In the genomic region with DNA sequence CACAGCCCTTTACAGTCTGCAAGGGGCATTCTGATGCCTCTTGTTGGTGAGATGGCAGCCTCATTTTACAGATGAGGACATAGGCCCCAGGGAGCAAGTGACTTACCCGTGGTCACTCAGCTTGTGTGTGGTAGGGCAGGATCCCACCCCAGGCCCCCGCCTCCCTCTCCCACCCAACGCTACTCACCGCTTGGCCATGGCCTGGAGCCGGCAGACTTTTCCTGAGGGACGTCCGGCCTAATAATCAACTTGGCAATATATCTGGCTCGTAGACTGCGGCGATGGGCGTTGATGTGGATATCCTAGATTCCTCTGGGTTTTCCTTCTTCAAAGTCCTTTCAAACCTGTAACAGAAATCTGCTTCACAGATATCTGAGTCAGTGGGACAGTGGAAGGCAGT, we compare ENCODE assay signal across 24 cellular contexts. TPM values are rescaled to one million over a fixed set of nuclear protein-coding genes. Genes with fewer than 3 reads are reported as not detected.
DNase-seq lines count a peak whose midpoint lies in the region; ATAC-seq, FAIRE-seq and TF ChIP-seq lines count a peak whose summit lies in the region.
"Had no signal": no experiment of that assay in that cellular context is flagged by ENCODE, and none has a peak within 500 bp of the region (broad histone marks: within the 10 kb centered on the region; RNA-seq: fewer than 3 reads in every experiment).

No MANE protein-coding gene starts in this region.

- peaks cover 0 to 5% (median 0%) of the 10 kb centered on the region in 7 donors for H3K9me3 Mint-ChIP-seq in CD14-positive monocyte
- H3K9me3 Mint-ChIP-seq: CD4-positive, CD25-positive, alpha-beta regulatory T cell; CD8-positive, alpha-beta T cell had no signal

- no peak overlapping the region for H3K9ac ChIP-seq in kidney (ENCODE audit: low read length in 2 of 2)

- peaks cover 0 to 16% of the 10 kb centered on the region in 2 donors for H3K36me3 ChIP-seq in kidney (ENCODE audit: control insufficient read depth in 1 of 2, insufficient read depth in 2 of 2, low read length in 2 of 2)
- H3K36me3 ChIP-seq: BE2C had no signal

- no peaks in the 10 kb centered on the region for H3K9me3 ChIP-seq in kidney (ENCODE audit: control insufficient read depth in 1 of 2, low read length in 2 of 2)
- H3K9me3 ChIP-seq: A549, BE2C, Caco-2 had no signal

- no peak overlapping the region for H3K27ac ChIP-seq in kidney (ENCODE audit: low read depth in 2 of 2, low read length in 2 of 2)
- H3K27ac ChIP-seq: A549 had no signal

- H3K4me1 Mint-ChIP-seq in CD14-positive monocyte = peaks cover 3% of the 10 kb centered on the region

- no peak for FAIRE-seq in kidney (lab: Jason Lieb, UNC)
- FAIRE-seq: A549, G401.6, GM12892, H54 had no signal

- TF ChIP-seq CTCF in CD14-positive monocyte (IDR thresholded peaks at IDR 0.05) (no peak), kidney (IDR thresholded peaks at IDR 0.05; ENCODE audit: borderline replicate concordance, extremely low read depth, insufficient read depth) (no peak)

- DNase-seq in left cardiac atrium = peak; percentile 12
- no peak for DNase-seq in left ventricle myocardium superior
- DNase-seq in CD14-positive monocyte (ENCODE audit: low spot score) = peak; percentile 7
- DNase-seq in kidney = peak; percentile 67
- DNase-seq in posterior vena cava (ENCODE audit: low spot score) = peak; percentile 46
- no peak for DNase-seq in RKO (ENCODE audit: low spot score)
- no peak for DNase-seq in cerebellum (ENCODE audit: low spot score)
- no peak for DNase-seq in HK-2 (ENCODE audit: unreplicated experiment)
- DNase-seq: 8988T; ACHN; AML-193; BE2C; C1 segment of cervical spinal cord; Caco-2; CD4-positive, CD25-positive, alpha-beta regulatory T cell; CD8-positive, alpha-beta T cell; DMS153; DND-41; GOT3; HCEC 1CT had no signal

- no peaks in the 10 kb centered on the region for H3K4me1 ChIP-seq in kidney (ENCODE audit: control insufficient read depth in 1 of 2, insufficient read depth in 1 of 2, low read depth in 1 of 2, low read length in 2 of 2)
- H3K4me1 ChIP-seq: A549, BE2C, Caco-2 had no signal

- H3K4me3 Mint-ChIP-seq in CD14-positive monocyte = no peak overlapping the region
- H3K4me3 Mint-ChIP-seq: CD4-positive, CD25-positive, alpha-beta regulatory T cell; CD8-positive, alpha-beta T cell had no signal

- H3K27ac Mint-ChIP-seq in CD14-positive monocyte = no peak overlapping the region
- H3K27ac Mint-ChIP-seq: CD4-positive, CD25-positive, alpha-beta regulatory T cell; CD8-positive, alpha-beta T cell had no signal

- intact Hi-C loops in left cardiac atrium (cut with DNase I) = no loop called here
- intact Hi-C loops in left ventricle myocardium superior (cut with micrococcal nuclease) = no loop called here
- intact Hi-C loops in CD14-positive monocyte (cut with micrococcal nuclease) = no loop called here
- intact Hi-C loops in kidney (cut with DNase I) = no loop called here
- intact Hi-C loops in posterior vena cava (cut with DNase I) = no loop called here

- H3K36me3 Mint-ChIP-seq in CD14-positive monocyte = no peaks in the 10 kb centered on the region
- H3K36me3 Mint-ChIP-seq: CD4-positive, CD25-positive, alpha-beta regulatory T cell; CD8-positive, alpha-beta T cell had no signal

- no peak overlapping the region for H3K4me3 ChIP-seq in kidney (ENCODE audit: low read length in 2 of 2)
- H3K4me3 ChIP-seq: A549 had no signal

- ATAC-seq in left cardiac atrium = no peak
- no peak for ATAC-seq in left ventricle myocardium superior
- ATAC-seq: A549; CD8-positive, alpha-beta T cell had no signal

- H3K27me3 Mint-ChIP-seq in CD14-positive monocyte (ENCODE audit: low read depth in 3 of 3) = peaks cover 0 to 12% (median 8%) of the 10 kb centered on the region in 3 donors

RNA-seq across cellular contexts. Expression of gene ARHGAP8, which starts 57.1 kb away (rescaled TPM):
- total RNA-seq in left cardiac atrium (under 1 TPM; 0.32 to 0.89 TPM), left ventricle myocardium superior (not detected), kidney (35.7 TPM), posterior vena cava (1 to 10 TPM; 1.4 TPM), cerebellum (0.82 TPM)
- polyA plus RNA-seq in CD14-positive monocyte (not detected), kidney (ENCODE audit: insufficient read depth, low read depth, low replicate concordance) (30.2 TPM)

Comparison
In these comparisons a context has a peak if more than half of its experiments do, and no peak if none do; other contexts are left out.
1. DNase-seq: peak in left cardiac atrium (single experiment), CD14-positive monocyte (single experiment), kidney (single experiment) and posterior vena cava (single experiment); none in left ventricle myocardium superior (single experiment), RKO (single experiment), cerebellum (single experiment) and HK-2 (single experiment).
2. RNA of gene ARHGAP8, which starts 57.1 kb away (total RNA-seq): 35.7 TPM in kidney (single experiment); 1.4 TPM in posterior vena cava, 0.32 to 0.89 TPM in left cardiac atrium, 0.82 TPM in cerebellum (single experiment) and not detected in left ventricle myocardium superior (single experiment); every median in the first group is over 10 times any median in the second.